ENCODE assay signal across 15 cellular contexts in genomic region chr7:127799535-127800305, GRCh38.
"Had no signal": no experiment of that assay in that cellular context is flagged by ENCODE, and none has a peak within 500 bp of the region (broad histone marks: within the 10 kb centered on the region; RNA-seq: fewer than 3 reads in every experiment).

No MANE protein-coding gene starts in this region.

- H3K27ac Mint-ChIP-seq: activated B cell treated with CpG ODN at 0.5 μM for 24 hours; activated CD4-positive, alpha-beta T cell treated with anti-CD3 and anti-CD28 coated beads, Interleukin-2, amount 10 ng/mL, durations not matched to agents 24 days and 14 days; activated naive CD4-positive, alpha-beta T cell treated with anti-CD3 and anti-CD28 coated beads, Interleukin-2, amount 50 U/mL, for 24 hours; activated T-helper 2 cell treated with anti-CD3 and anti-CD28 coated beads, Interferon-gamma antibody, Interleukin-2, Interleukin-4, amounts not matched to agents 10 μg/mL and 5 μg/mL and 100 μg/mL, durations not matched to agents 14 hours and 24 hours and 36 hours; brain; endodermal cell; naive thymus-derived CD4-positive, alpha-beta T cell had no signal

- H3K4me3 ChIP-seq: lung, skin epidermis, tibial artery, vagina had no signal

- H3K27ac ChIP-seq: skin epidermis, tibial artery, vagina had no signal

- H3K9me3 Mint-ChIP-seq: activated B cell treated with CpG ODN at 0.5 μM for 24 hours; activated CD4-positive, alpha-beta T cell treated with anti-CD3 and anti-CD28 coated beads, Interleukin-2, amount 10 ng/mL, durations not matched to agents 24 days and 14 days; activated naive CD4-positive, alpha-beta T cell treated with anti-CD3 and anti-CD28 coated beads, Interleukin-2, amount 50 U/mL, for 24 hours; activated T-helper 2 cell treated with anti-CD3 and anti-CD28 coated beads, Interferon-gamma antibody, Interleukin-2, Interleukin-4, amounts not matched to agents 10 μg/mL and 5 μg/mL and 100 μg/mL, durations not matched to agents 14 hours and 24 hours and 36 hours; brain; endodermal cell; naive thymus-derived CD4-positive, alpha-beta T cell had no signal

- DNase-seq: activated B cell treated with CpG ODN at 0.5 μM for 24 hours; activated CD4-positive, alpha-beta T cell treated with anti-CD3 and anti-CD28 coated beads, Interleukin-2, amount 10 ng/mL, durations not matched to agents 24 days and 14 days; amniotic stem cell; dermis blood vessel endothelial cell; endodermal cell; midbrain; naive thymus-derived CD4-positive, alpha-beta T cell; tibial artery had no signal

- H3K27me3 Mint-ChIP-seq: activated B cell treated with CpG ODN at 0.5 μM for 24 hours; activated CD4-positive, alpha-beta T cell treated with anti-CD3 and anti-CD28 coated beads, Interleukin-2, amount 10 ng/mL, durations not matched to agents 24 days and 14 days; activated naive CD4-positive, alpha-beta T cell treated with anti-CD3 and anti-CD28 coated beads, Interleukin-2, amount 50 U/mL, for 24 hours; brain; naive thymus-derived CD4-positive, alpha-beta T cell had no signal

- H3K9me3 ChIP-seq: tibial artery, vagina had no signal

- H3K4me3 Mint-ChIP-seq: activated B cell treated with CpG ODN at 0.5 μM for 24 hours; activated CD4-positive, alpha-beta T cell treated with anti-CD3 and anti-CD28 coated beads, Interleukin-2, amount 10 ng/mL, durations not matched to agents 24 days and 14 days; activated naive CD4-positive, alpha-beta T cell treated with anti-CD3 and anti-CD28 coated beads, Interleukin-2, amount 50 U/mL, for 24 hours; brain; endodermal cell had no signal

- H3K36me3 ChIP-seq: tibial artery, vagina had no signal

- ATAC-seq: esophagus mucosa; naive thymus-derived CD4-positive, alpha-beta T cell had no signal

- H3K36me3 Mint-ChIP-seq: brain had no signal
